Comparison of ENCODE assay signal across 9 cellular contexts in genomic region chr2:39243469-39244123, GRCh38. TPM values are rescaled to one million over a fixed set of nuclear protein-coding genes. Genes with fewer than 3 reads are reported as not detected.
DNase-seq lines count a peak whose midpoint lies in the region; ATAC-seq and TF ChIP-seq lines count a peak whose summit lies in the region.
"Had no signal": no experiment of that assay in that cellular context is flagged by ENCODE, and none has a peak within 500 bp of the region (broad histone marks: within the 10 kb centered on the region; RNA-seq: fewer than 3 reads in every experiment).

TSS of gene CDKL4 (minus strand) at chr2:39243970.

- H3K27ac Mint-ChIP-seq in HFFc6, result peak within 1 kb of the TSS; percentile 41; the same call in 1 of the 2 replicates
- H3K27ac Mint-ChIP-seq: brain had no signal

- H3K9me3 Mint-ChIP-seq in HFFc6, result peaks cover 6% of the 10 kb centered on the region; the same call in 1 of the 2 replicates
- H3K9me3 Mint-ChIP-seq: brain had no signal

- no peaks in the 10 kb centered on the region for H3K36me3 ChIP-seq in endocrine pancreas (ENCODE audit: control insufficient read depth, insufficient read depth, low read length)

- intact Hi-C loops in sciatic nerve (cut with DNase I), result no loop called here

- peaks cover under 1% of the 10 kb centered on the region for H3K27me3 Mint-ChIP-seq in HFFc6 (ENCODE audit: insufficient read depth)
- H3K27me3 Mint-ChIP-seq: brain had no signal

- H3K4me3 ChIP-seq in endocrine pancreas (ENCODE audit: control insufficient read depth, insufficient read depth, low read length), result no peak within 1 kb of the TSS

- no peak for TF ChIP-seq CTCF in HFFc6 (IDR thresholded peaks at IDR 0.05)

- H3K36me3 Mint-ChIP-seq in HFFc6 (ENCODE audit: low read depth), result peaks cover 11% of the 10 kb centered on the region; the same call in 1 of the 2 replicates

- no peaks in the 10 kb centered on the region for H3K9me3 ChIP-seq in endocrine pancreas (ENCODE audit: control insufficient read depth, low read length)

- peak; percentile 13 for DNase-seq in HFFc6
- peak; percentile 21 for DNase-seq in T-helper 9 cell
- DNase-seq in sciatic nerve (ENCODE audit: low spot score), result no peak
- DNase-seq in cerebellum (ENCODE audit: low spot score), result no peak
- DNase-seq in NCI-H2081 (lab: John Stamatoyannopoulos, UW), result no peak
- no peak for DNase-seq in SK-N-DZ (ENCODE audit: low spot score)
- DNase-seq in SW 1271 (lab: John Stamatoyannopoulos, UW), result no peak

- peak within 1 kb of the TSS; percentile 85 for H3K4me3 Mint-ChIP-seq in HFFc6
- H3K4me3 Mint-ChIP-seq: brain had no signal

- H3K27me3 ChIP-seq in endocrine pancreas (ENCODE audit: control insufficient read depth, insufficient read depth, low read length), result no peaks in the 10 kb centered on the region

- H3K4me1 ChIP-seq in endocrine pancreas (ENCODE audit: control insufficient read depth, insufficient read depth, low read length), result no peaks in the 10 kb centered on the region

- peak within 1 kb of the TSS; percentile 60 for H3K9ac ChIP-seq in endocrine pancreas (ENCODE audit: control insufficient read depth, insufficient read depth, low read length)

- H3K4me1 Mint-ChIP-seq in HFFc6 (ENCODE audit: low read depth), result no peaks in the 10 kb centered on the region

- ATAC-seq in sciatic nerve, result peak; percentile 64

RNA-seq across cellular contexts. Expression of gene CDKL4, which starts in this region (rescaled TPM):
- total RNA-seq in HFFc6 (2021; fragmentation: NEBNext Ultra II Directional; extraction: Animal tissue kit (Norgen Biotek cat#: 25700)), result under 1 TPM in 5 of 6 experiments, not detected in 1; 0.14 to 0.54 (median 0.34) TPM
- total RNA-seq in sciatic nerve (0.53 TPM), cerebellum (5.6 TPM)
- not detected in 2 replicates for polyA plus RNA-seq in SK-N-DZ (2014; cell fraction: cytosol; rRNA removed)
- polyA plus RNA-seq in SK-N-DZ (2014; cell fraction: nucleus; rRNA removed), result not detected in 2 replicates

Comparison
In these comparisons a context has a peak if more than half of its experiments do, and no peak if none do; other contexts are left out.
1. Peak in DNase-seq in HFFc6; RNA of the gene not detected or under 1 TPM.
2. Peak in ATAC-seq in sciatic nerve; RNA of the gene not detected or under 1 TPM.